Comparison of ENCODE assay signal across 16 cellular contexts in the genomic region with DNA sequence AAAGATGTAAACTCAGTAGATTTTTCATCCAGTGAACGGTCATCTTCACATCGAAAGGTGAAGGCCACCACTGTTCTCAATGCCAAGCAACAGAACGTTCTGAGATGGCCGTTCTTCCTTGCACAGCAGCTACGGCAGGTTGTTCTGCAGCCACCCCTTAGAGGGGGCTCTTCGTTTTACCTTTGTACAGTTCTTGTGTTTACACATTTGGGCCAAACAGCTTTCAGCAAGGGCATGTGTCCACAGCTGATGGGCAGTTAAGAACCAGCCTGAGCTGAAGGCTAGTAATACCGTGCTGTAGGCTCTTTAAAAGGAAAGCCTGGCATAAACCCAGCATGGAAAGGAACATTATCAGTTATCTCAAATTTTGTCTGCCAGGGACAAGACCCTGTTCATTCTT. TPM values are rescaled to one million over a fixed set of nuclear protein-coding genes. Genes with fewer than 3 reads are reported as not detected.
DNase-seq lines count a peak whose midpoint lies in the region; ATAC-seq, FAIRE-seq and TF ChIP-seq lines count a peak whose summit lies in the region.
"Had no signal": no experiment of that assay in that cellular context is flagged by ENCODE, and none has a peak within 500 bp of the region (broad histone marks: within the 10 kb centered on the region; RNA-seq: fewer than 3 reads in every experiment).

No MANE protein-coding gene starts in this region.

- no peak overlapping the region for H3K14ac ChIP-seq in mesenchymal stem cell (ENCODE audit: low read length in 2 of 2)

- H3K79me1 ChIP-seq in mesenchymal stem cell (replicated peaks; ENCODE audit: low read length, poor library complexity, severe bottlenecking): peaks cover 4% of the 10 kb centered on the region

- H3K79me2 ChIP-seq in astrocyte (ENCODE audit: insufficient read depth, low read length): no peaks in the 10 kb centered on the region

- H2AK5ac ChIP-seq in mesenchymal stem cell (ENCODE audit: low read length, severe bottlenecking): peak overlapping the region; percentile 53

- no peaks in the 10 kb centered on the region for H3K9me3 Mint-ChIP-seq in HFFc6
- no peaks in the 10 kb centered on the region for H3K9me3 Mint-ChIP-seq in astrocyte (ENCODE audit: unreplicated experiment)
- H3K9me3 Mint-ChIP-seq: activated CD4-positive, alpha-beta T cell treated with anti-CD3 and anti-CD28 coated beads, Interleukin-2, amount 10 ng/mL, durations not matched to agents 24 days and 14 days; activated naive CD4-positive, alpha-beta T cell treated with anti-CD3 and anti-CD28 coated beads, Interleukin-2, amount 50 U/mL, for 24 hours; natural killer cell had no signal

- ATAC-seq in HG03135 (IDR thresholded peaks at IDR 0.05; ENCODE audit: unreplicated experiment) (no peak), HG02938 (IDR thresholded peaks at IDR 0.05; ENCODE audit: unreplicated experiment) (no peak)
- ATAC-seq: natural killer cell had no signal

- H3K27ac Mint-ChIP-seq in HFFc6: peak overlapping the region; percentile 94
- H3K27ac Mint-ChIP-seq in astrocyte (ENCODE audit: unreplicated experiment): no peak overlapping the region
- H3K27ac Mint-ChIP-seq: activated CD4-positive, alpha-beta T cell treated with anti-CD3 and anti-CD28 coated beads, Interleukin-2, amount 10 ng/mL, durations not matched to agents 24 days and 14 days; activated naive CD4-positive, alpha-beta T cell treated with anti-CD3 and anti-CD28 coated beads, Interleukin-2, amount 50 U/mL, for 24 hours; natural killer cell had no signal

- H2BK5ac ChIP-seq in mesenchymal stem cell (ENCODE audit: low read depth, low read length, poor library complexity, severe bottlenecking): no peak overlapping the region

- DNase-seq in HFFc6 (no peak), astrocyte (ENCODE audit: low read depth) (no peak), mesenchymal stem cell (no peak), iPS-NIHi11 (ENCODE audit: low spot score) (no peak)
- DNase-seq: activated CD4-positive, alpha-beta T cell treated with anti-CD3 and anti-CD28 coated beads, Interleukin-2, amount 10 ng/mL, durations not matched to agents 24 days and 14 days; natural killer cell; NCI-H1694 treated with DMSO at 0.1 percent for 48 hours; stimulated activated CD4-positive, alpha-beta T cell treated with anti-CD3 and anti-CD28 coated beads, Interleukin-1b, Interleukin-23, amount 100 ng/mL, for 48 hours had no signal

- H4K91ac ChIP-seq in mesenchymal stem cell (ENCODE audit: low read length): no peak overlapping the region

- H3K18ac ChIP-seq in mesenchymal stem cell (ENCODE audit: low read depth in 1 of 2, low read length in 2 of 2): peak overlapping the region in 1 of 2 experiments; percentile 77

- peak overlapping the region; percentile 71 for H4K8ac ChIP-seq in mesenchymal stem cell (ENCODE audit: low read length)

- H3K27ac ChIP-seq in astrocyte (ENCODE audit: low read depth, low read length) (peak overlapping the region; percentile 21), mesenchymal stem cell (ENCODE audit: low read length, poor library complexity, severe bottlenecking) (no peak overlapping the region), stomach smooth muscle (ENCODE audit: low read length) (peak overlapping the region; percentile 41)

- H3K9ac ChIP-seq in astrocyte (ENCODE audit: low read length): no peak overlapping the region
- H3K9ac ChIP-seq in mesenchymal stem cell (ENCODE audit: low read length): no peak overlapping the region
- no peak overlapping the region for H3K9ac ChIP-seq in stomach smooth muscle (ENCODE audit: low read length in 2 of 2)

- H3K4me1 ChIP-seq in astrocyte (ENCODE audit: insufficient read depth, low read length) (peaks cover 31% of the 10 kb centered on the region), mesenchymal stem cell (ENCODE audit: control insufficient read depth, insufficient read depth, low read depth, low read length) (peaks cover 24% of the 10 kb centered on the region), stomach smooth muscle (ENCODE audit: control insufficient read depth, insufficient read depth, low read length) (peaks cover 30% of the 10 kb centered on the region)

- H3K4me1 Mint-ChIP-seq in HFFc6 (ENCODE audit: low read depth) (peaks cover 30% of the 10 kb centered on the region), astrocyte (ENCODE audit: low read depth, unreplicated experiment) (peaks cover 48% of the 10 kb centered on the region)

- H3K27me3 ChIP-seq in astrocyte (ENCODE audit: insufficient read depth, low read length) (no peaks in the 10 kb centered on the region), mesenchymal stem cell (ENCODE audit: control insufficient read depth in 1 of 2, insufficient read depth in 1 of 2, low read length in 2 of 2) (no peaks in the 10 kb centered on the region), stomach smooth muscle (ENCODE audit: control insufficient read depth in 1 of 2, insufficient read depth in 2 of 2, low read length in 2 of 2) (no peaks in the 10 kb centered on the region)

- peak overlapping the region; percentile 69 for H3K4me2 ChIP-seq in astrocyte (ENCODE audit: low read length)
- H3K4me2 ChIP-seq in mesenchymal stem cell (ENCODE audit: low read length, poor library complexity, severe bottlenecking): no peak overlapping the region

- H3K36me3 Mint-ChIP-seq in HFFc6 (ENCODE audit: low read depth): peaks cover 16% of the 10 kb centered on the region
- peaks cover 7% of the 10 kb centered on the region for H3K36me3 Mint-ChIP-seq in astrocyte (ENCODE audit: low read depth, unreplicated experiment)
- H3K36me3 Mint-ChIP-seq: natural killer cell had no signal

- H3K27me3 Mint-ChIP-seq in HFFc6 (ENCODE audit: insufficient read depth) (peaks cover 18% of the 10 kb centered on the region), astrocyte (ENCODE audit: low read depth, unreplicated experiment) (no peaks in the 10 kb centered on the region)
- H3K27me3 Mint-ChIP-seq: activated CD4-positive, alpha-beta T cell treated with anti-CD3 and anti-CD28 coated beads, Interleukin-2, amount 10 ng/mL, durations not matched to agents 24 days and 14 days; activated naive CD4-positive, alpha-beta T cell treated with anti-CD3 and anti-CD28 coated beads, Interleukin-2, amount 50 U/mL, for 24 hours; B cell had no signal

- peaks cover 9% of the 10 kb centered on the region for H4K20me1 ChIP-seq in astrocyte (ENCODE audit: insufficient read depth, low read length)

- H3K4ac ChIP-seq in mesenchymal stem cell (ENCODE audit: low read depth in 1 of 2, low read length in 2 of 2): no peak overlapping the region

- FAIRE-seq in astrocyte (lab: Jason Lieb, UNC): no peak
- FAIRE-seq: H1 had no signal

- H3K4me3 Mint-ChIP-seq in HFFc6 (no peak overlapping the region), astrocyte (ENCODE audit: unreplicated experiment) (no peak overlapping the region)
- H3K4me3 Mint-ChIP-seq: activated CD4-positive, alpha-beta T cell treated with anti-CD3 and anti-CD28 coated beads, Interleukin-2, amount 10 ng/mL, durations not matched to agents 24 days and 14 days; activated naive CD4-positive, alpha-beta T cell treated with anti-CD3 and anti-CD28 coated beads, Interleukin-2, amount 50 U/mL, for 24 hours; B cell; natural killer cell had no signal

- no peak overlapping the region for H3K23ac ChIP-seq in mesenchymal stem cell (ENCODE audit: low read length in 2 of 2)

- H2BK15ac ChIP-seq in mesenchymal stem cell (ENCODE audit: low read depth, poor library complexity, severe bottlenecking): no peak overlapping the region

- 94% methylated on average over 7 of the region's 7 CpGs for WGBS in mesenchymal stem cell

- H3K36me3 ChIP-seq in astrocyte (ENCODE audit: insufficient read depth, low read length): peaks cover 9% of the 10 kb centered on the region
- peaks cover 27 to 46% of the 10 kb centered on the region in 2 experiments for H3K36me3 ChIP-seq in mesenchymal stem cell (ENCODE audit: control insufficient read depth in 1 of 2, insufficient read depth in 2 of 2, low read depth in 1 of 2, low read length in 2 of 2)
- H3K36me3 ChIP-seq in stomach smooth muscle (ENCODE audit: control insufficient read depth in 2 of 2, insufficient read depth in 2 of 2, low read length in 2 of 2): peaks cover 0 to 11% of the 10 kb centered on the region in 2 donors

- peak overlapping the region in 1 of 2 experiments; percentile 67 for H2BK12ac ChIP-seq in mesenchymal stem cell (ENCODE audit: low read length in 2 of 2)

- H3K9me3 ChIP-seq in astrocyte (ENCODE audit: insufficient read depth, low read depth, low read length) (no peaks in the 10 kb centered on the region), mesenchymal stem cell (ENCODE audit: control insufficient read depth, low read length) (no peaks in the 10 kb centered on the region), stomach smooth muscle (ENCODE audit: control insufficient read depth in 2 of 2, low read length in 2 of 2) (no peaks in the 10 kb centered on the region)

- TF ChIP-seq CTCF in HFFc6 (IDR thresholded peaks at IDR 0.05): no peak
- no peak for TF ChIP-seq CTCF in astrocyte (IDR thresholded peaks at IDR 0.05; ENCODE audit: insufficient read depth, low read depth, low read length)

- H2AFZ ChIP-seq in astrocyte (ENCODE audit: low read depth, low read length): no peak overlapping the region
- H2AFZ ChIP-seq in mesenchymal stem cell (ENCODE audit: low read depth, low read length): no peak overlapping the region

- peak overlapping the region; percentile 68 for H2BK120ac ChIP-seq in mesenchymal stem cell (ENCODE audit: low read depth, low read length)

- H3K4me3 ChIP-seq in astrocyte (ENCODE audit: insufficient read depth, low read depth, low read length) (no peak overlapping the region), mesenchymal stem cell (ENCODE audit: insufficient read depth in 1 of 2, low read depth in 1 of 2, low read length in 2 of 2) (no peak overlapping the region), stomach smooth muscle (ENCODE audit: low read length in 2 of 2) (no peak overlapping the region)

RNA-seq across cellular contexts. Expression of gene PLD6, which starts 15.9 kb away (rescaled TPM):
- 1 to 10 TPM; 1.7 to 3.6 (median 2.3) TPM for total RNA-seq in HFFc6 (2021; fragmentation: NEBNext Ultra II Directional; extraction: Animal tissue kit (Norgen Biotek cat#: 25700))
- total RNA-seq in astrocyte: 0.31 and 0.64 TPM in 2 replicates
- 0.11 TPM for polyA plus RNA-seq in mesenchymal stem cell (2013, experiment 1 of 2)
- polyA plus RNA-seq in mesenchymal stem cell (2013, experiment 2 of 2): 0.05 TPM
- total RNA-seq: HT1080, M059J had no signal

RNA-seq across cellular contexts. Expression of gene FLCN, which starts 46.8 kb away (rescaled TPM):
- total RNA-seq in HFFc6 (2021; fragmentation: NEBNext Ultra II Directional; extraction: Animal tissue kit (Norgen Biotek cat#: 25700)): 10 to 100 TPM; 15.8 to 19.2 (median 17.3) TPM
- total RNA-seq in astrocyte: 34.2 and 40.0 TPM in 2 replicates
- polyA plus RNA-seq in mesenchymal stem cell (2013, experiment 1 of 2): 29.8 TPM
- 28.1 TPM for polyA plus RNA-seq in mesenchymal stem cell (2013, experiment 2 of 2)
